Comparison of ENCODE assay signal across 8 cellular contexts in the genomic region with DNA sequence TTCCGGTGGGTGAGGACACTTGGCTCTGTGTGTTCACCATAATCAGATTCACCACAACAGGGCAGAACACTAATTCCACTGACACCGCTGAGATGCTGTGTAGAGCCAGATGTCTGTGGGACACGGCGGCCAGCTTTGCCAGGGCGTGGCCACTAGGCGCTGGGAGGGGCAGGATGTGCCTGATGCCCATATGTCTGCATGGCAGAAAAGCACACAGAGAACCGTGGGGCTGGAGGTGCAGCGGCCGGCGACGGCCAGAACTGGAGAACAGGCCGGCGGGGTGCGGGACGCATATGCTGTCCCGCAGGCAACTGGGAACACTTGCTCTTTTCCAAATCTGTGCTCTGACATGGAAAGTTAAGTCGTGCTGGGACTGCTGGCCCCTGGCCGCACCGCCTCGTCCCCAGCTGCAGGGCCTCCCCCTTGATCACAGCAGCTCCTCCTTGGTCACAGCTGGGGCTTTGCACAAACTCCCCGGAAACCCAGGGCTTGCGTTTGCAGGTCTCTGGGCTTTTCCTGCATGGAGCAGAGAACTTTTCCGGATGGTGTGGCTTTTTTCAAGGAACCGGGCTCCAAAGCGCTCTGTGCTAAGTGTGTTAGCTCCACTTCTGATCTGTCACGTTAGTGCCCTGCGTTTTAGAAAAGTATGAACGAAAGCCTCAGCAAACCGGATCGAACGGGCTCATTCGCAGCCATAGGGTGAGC. TPM values are rescaled to one million over a fixed set of nuclear protein-coding genes. Genes with fewer than 3 reads are reported as not detected.
DNase-seq lines count a peak whose midpoint lies in the region; ATAC-seq and TF ChIP-seq lines count a peak whose summit lies in the region.

No MANE protein-coding gene starts in this region.

- H3K27ac ChIP-seq in CD4-positive, alpha-beta memory T cell (ENCODE audit: low read depth, low read length) = peak overlapping the region; percentile 69
- peak overlapping the region in 1 of 2 donors; percentile 93 for H3K27ac ChIP-seq in left lung
- H3K27ac ChIP-seq in upper lobe of left lung = peak overlapping the region; percentile 72 to 83 (median 77)

- no peaks in the 10 kb centered on the region for H3K36me3 Mint-ChIP-seq in CD4-positive, alpha-beta memory T cell
- no peaks in the 10 kb centered on the region for H3K36me3 Mint-ChIP-seq in activated T-helper 1 cell treated with anti-CD3 and anti-CD28 coated beads, Interleukin-12 subunit alpha, Interleukin-12 subunit beta, Interleukin-2, Interleukin-4 antibody, amounts not matched to agents 30 ng/mL and 10 ng/mL and 1 ng/mL, durations not matched to agents 14 hours and 24 hours and 36 hours (ENCODE audit: low read depth)

- in situ Hi-C loops in HAP-1 (cut with MboI; ENCODE audit: low sequenced_read_pairs) = no loop called here

- H3K9me3 Mint-ChIP-seq in CD4-positive, alpha-beta memory T cell = no peaks in the 10 kb centered on the region
- H3K9me3 Mint-ChIP-seq in activated T-helper 1 cell treated with anti-CD3 and anti-CD28 coated beads, Interleukin-12 subunit alpha, Interleukin-12 subunit beta, Interleukin-2, Interleukin-4 antibody, amounts not matched to agents 30 ng/mL and 10 ng/mL and 1 ng/mL, durations not matched to agents 14 hours and 24 hours and 36 hours = no peaks in the 10 kb centered on the region

- intact Hi-C loops in CD4-positive, alpha-beta memory T cell (cut with micrococcal nuclease) = loop anchor here (1.0 kb wide), 5 partner anchors 23 to 97 kb away; partner anchors contain the start of gene SLCO4A1
- intact Hi-C loops in activated T-helper 1 cell treated with anti-CD3 and anti-CD28 coated beads, Interleukin-12 subunit alpha, Interleukin-12 subunit beta, Interleukin-2, Interleukin-4 antibody, amounts not matched to agents 30 ng/mL and 10 ng/mL and 1 ng/mL, durations not matched to agents 14 hours and 24 hours and 36 hours (cut with micrococcal nuclease) = loop anchor here (1.0 kb wide), 8 partner anchors 18 to 237 kb away; no protein-coding TSS in a partner anchor
- intact Hi-C loops in left lung (cut with DNase I) = no loop called here

- peak overlapping the region; percentile 30 to 63 for H3K4me3 ChIP-seq in CD4-positive, alpha-beta memory T cell (ENCODE audit: low read length in 2 of 2)
- H3K4me3 ChIP-seq in left lung = peak overlapping the region in 1 of 2 donors; percentile 18
- peak overlapping the region in 3 of 4 donors; percentile 4 to 26 (median 15) for H3K4me3 ChIP-seq in upper lobe of left lung
- no peak overlapping the region for H3K4me3 ChIP-seq in HAP-1

- peak; percentile 12 for ATAC-seq in GM21786 (IDR thresholded peaks at IDR 0.05; ENCODE audit: unreplicated experiment)
- ATAC-seq in left lung = peak; percentile 37
- peak in 1 of 2 donors; percentile 55 for ATAC-seq in upper lobe of left lung (ENCODE audit: low FRiP score in 2 of 2)

- TF ChIP-seq EP300 in upper lobe of left lung (IDR thresholded peaks at IDR 0.05) = no peak

- DNase-seq in CD4-positive, alpha-beta memory T cell = peak; percentile 39 to 65 (median 42)
- DNase-seq in NCI-H2171 (lab: John Stamatoyannopoulos, UW) = peak; percentile 48
- no peak for DNase-seq in activated T-helper 1 cell treated with anti-CD3 and anti-CD28 coated beads, Interleukin-12 subunit alpha, Interleukin-12 subunit beta, Interleukin-2, Interleukin-4 antibody, amounts not matched to agents 30 ng/mL and 10 ng/mL and 1 ng/mL, durations not matched to agents 14 hours and 24 hours and 36 hours (ENCODE audit: low spot score)
- DNase-seq in left lung = peak; percentile 40 to 90
- peak; percentile 43 to 87 for DNase-seq in upper lobe of left lung
- no peak for DNase-seq in HAP-1 (ENCODE audit: low spot score in 2 of 2)
- DNase-seq in mucosa of gallbladder (ENCODE audit: low spot score) = no peak

- POLR2A ChIA-PET in CD4-positive, alpha-beta memory T cell (lab: Charles Lee; ENCODE audit: partially characterized antibody) = interaction anchor here (0.7 to 3.4 kb wide), 21 partner anchors 10 to 214 kb away, joined by 3 to 86 read pairs (median 6); partner anchors contain the start of genes MRGBP, NTSR1, OGFR and SLCO4A1

- no peaks in the 10 kb centered on the region for H3K36me3 ChIP-seq in CD4-positive, alpha-beta memory T cell (ENCODE audit: insufficient read depth, low read length)
- no peaks in the 10 kb centered on the region for H3K36me3 ChIP-seq in left lung
- no peaks in the 10 kb centered on the region for H3K36me3 ChIP-seq in upper lobe of left lung
- H3K36me3 ChIP-seq in HAP-1 (replicated peaks) = no peaks in the 10 kb centered on the region

- H3K4me3 Mint-ChIP-seq in CD4-positive, alpha-beta memory T cell = peak overlapping the region; percentile 80 to 91 (median 88)
- peak overlapping the region; percentile 65 for H3K4me3 Mint-ChIP-seq in activated T-helper 1 cell treated with anti-CD3 and anti-CD28 coated beads, Interleukin-12 subunit alpha, Interleukin-12 subunit beta, Interleukin-2, Interleukin-4 antibody, amounts not matched to agents 30 ng/mL and 10 ng/mL and 1 ng/mL, durations not matched to agents 14 hours and 24 hours and 36 hours

- WGBS in upper lobe of left lung, 2 donors = 50 to 57% methylated on average over 19 to 30 of the region's 32 CpGs

- no peaks in the 10 kb centered on the region for H3K27me3 Mint-ChIP-seq in CD4-positive, alpha-beta memory T cell
- peaks cover 13% of the 10 kb centered on the region for H3K27me3 Mint-ChIP-seq in activated T-helper 1 cell treated with anti-CD3 and anti-CD28 coated beads, Interleukin-12 subunit alpha, Interleukin-12 subunit beta, Interleukin-2, Interleukin-4 antibody, amounts not matched to agents 30 ng/mL and 10 ng/mL and 1 ng/mL, durations not matched to agents 14 hours and 24 hours and 36 hours (ENCODE audit: insufficient read depth)

- H3K4me1 Mint-ChIP-seq in CD4-positive, alpha-beta memory T cell = peaks cover 14 to 50% (median 33%) of the 10 kb centered on the region in 4 donors
- peaks cover 31% of the 10 kb centered on the region for H3K4me1 Mint-ChIP-seq in activated T-helper 1 cell treated with anti-CD3 and anti-CD28 coated beads, Interleukin-12 subunit alpha, Interleukin-12 subunit beta, Interleukin-2, Interleukin-4 antibody, amounts not matched to agents 30 ng/mL and 10 ng/mL and 1 ng/mL, durations not matched to agents 14 hours and 24 hours and 36 hours (ENCODE audit: low read depth)

- peaks cover 48% of the 10 kb centered on the region for H3K4me1 ChIP-seq in CD4-positive, alpha-beta memory T cell (ENCODE audit: insufficient read depth, low read length)
- H3K4me1 ChIP-seq in left lung = peaks cover 0 to 49% of the 10 kb centered on the region in 2 donors
- H3K4me1 ChIP-seq in upper lobe of left lung = peaks cover 10 to 28% (median 20%) of the 10 kb centered on the region in 4 donors
- H3K4me1 ChIP-seq in HAP-1 = no peaks in the 10 kb centered on the region

- H3K27ac Mint-ChIP-seq in CD4-positive, alpha-beta memory T cell = peak overlapping the region; percentile 82 to 98 (median 93)
- H3K27ac Mint-ChIP-seq in activated T-helper 1 cell treated with anti-CD3 and anti-CD28 coated beads, Interleukin-12 subunit alpha, Interleukin-12 subunit beta, Interleukin-2, Interleukin-4 antibody, amounts not matched to agents 30 ng/mL and 10 ng/mL and 1 ng/mL, durations not matched to agents 14 hours and 24 hours and 36 hours = peak overlapping the region; percentile 80

- H3K9me3 ChIP-seq in CD4-positive, alpha-beta memory T cell (ENCODE audit: control insufficient read depth in 1 of 2, low read length in 2 of 2) = no peaks in the 10 kb centered on the region
- H3K9me3 ChIP-seq in left lung = no peaks in the 10 kb centered on the region
- no peaks in the 10 kb centered on the region for H3K9me3 ChIP-seq in upper lobe of left lung
- H3K9me3 ChIP-seq in HAP-1 = no peaks in the 10 kb centered on the region

- TF ChIP-seq POLR2A in upper lobe of left lung (IDR thresholded peaks at IDR 0.05) = no peak

- TF ChIP-seq CTCF in left lung (IDR thresholded peaks at IDR 0.05) = no peak
- peak in 2 of 6 experiments; percentile 10 to 32 for TF ChIP-seq CTCF in upper lobe of left lung (IDR thresholded peaks at IDR 0.05)

- no peaks in the 10 kb centered on the region for H3K27me3 ChIP-seq in CD4-positive, alpha-beta memory T cell (ENCODE audit: insufficient read depth, low read length)
- peaks cover 3 to 92% of the 10 kb centered on the region in 2 donors for H3K27me3 ChIP-seq in left lung
- peaks cover 0 to 4% (median 0%) of the 10 kb centered on the region in 4 donors for H3K27me3 ChIP-seq in upper lobe of left lung
- H3K27me3 ChIP-seq in HAP-1 (ENCODE audit: low read depth) = peaks cover 19% of the 10 kb centered on the region

- CTCF ChIA-PET in CD4-positive, alpha-beta memory T cell (lab: Charles Lee; ENCODE audit: partially characterized antibody) = interaction anchor here (1.5 to 2.3 kb wide), 2 partner anchors 10 to 54 kb away, joined by 3 to 6 read pairs; no protein-coding TSS in a partner anchor

RNA-seq across cellular contexts. Expression of gene NTSR1, which starts 31.1 kb away (rescaled TPM):
- under 1 TPM; 0.30 to 0.38 TPM for total RNA-seq in CD4-positive, alpha-beta memory T cell
- polyA plus RNA-seq in CD4-positive, alpha-beta memory T cell = not detected
- not detected in 2 replicates for total RNA-seq in activated T-helper 1 cell treated with anti-CD3 and anti-CD28 coated beads, Interleukin-12 subunit alpha, Interleukin-12 subunit beta, Interleukin-2, Interleukin-4 antibody, amounts not matched to agents 30 ng/mL and 10 ng/mL and 1 ng/mL, durations not matched to agents 14 hours and 24 hours and 36 hours
- total RNA-seq in left lung = 1 to 10 TPM in 1 of 2 donors, under 1 TPM in 1; 0.12 to 3.5 TPM
- total RNA-seq in upper lobe of left lung = 1 to 10 TPM in 1 of 6 donors, under 1 TPM in 4, not detected in 1; 0.20 to 1.4 (median 0.26) TPM
- 0.40 TPM for total RNA-seq in mucosa of gallbladder

RNA-seq across cellular contexts. Expression of gene MRGBP, which starts 56.5 kb away (rescaled TPM):
- total RNA-seq in CD4-positive, alpha-beta memory T cell = 10 to 100 TPM in 1 of 2 experiments, 1 to 10 TPM in 1; 9.7 to 11.0 TPM
- polyA plus RNA-seq in CD4-positive, alpha-beta memory T cell = 10 to 100 TPM in 1 of 2 donors, 1 to 10 TPM in 1; 6.8 to 10.9 TPM
- 17.8 and 19.5 TPM in 2 replicates for total RNA-seq in activated T-helper 1 cell treated with anti-CD3 and anti-CD28 coated beads, Interleukin-12 subunit alpha, Interleukin-12 subunit beta, Interleukin-2, Interleukin-4 antibody, amounts not matched to agents 30 ng/mL and 10 ng/mL and 1 ng/mL, durations not matched to agents 14 hours and 24 hours and 36 hours
- total RNA-seq in left lung (10 to 100 TPM in 1 of 2 donors, 1 to 10 TPM in 1; 6.1 to 10.1 TPM), upper lobe of left lung (10 to 100 TPM in 2 of 6 donors, 1 to 10 TPM in 4; 6.4 to 22.0 (median 8.5) TPM), mucosa of gallbladder (8.9 TPM)

Comparison
In these comparisons a context has a peak if more than half of its experiments do, and no peak if none do; other contexts are left out.
1. DNase-seq: peak in CD4-positive, alpha-beta memory T cell (5 of 5), NCI-H2171 (single experiment), left lung (2 of 2) and upper lobe of left lung (2 of 2); none in activated T-helper 1 cell treated with anti-CD3 and anti-CD28 coated beads, Interleukin-12 subunit alpha, Interleukin-12 subunit beta, Interleukin-2, Interleukin-4 antibody, amounts not matched to agents 30 ng/mL and 10 ng/mL and 1 ng/mL, durations not matched to agents 14 hours and 24 hours and 36 hours (single experiment), HAP-1 (0 of 2) and mucosa of gallbladder (single experiment).
2. intact Hi-C loops: an anchor here in CD4-positive, alpha-beta memory T cell (1.0 kb wide) and activated T-helper 1 cell treated with anti-CD3 and anti-CD28 coated beads, Interleukin-12 subunit alpha, Interleukin-12 subunit beta, Interleukin-2, Interleukin-4 antibody, amounts not matched to agents 30 ng/mL and 10 ng/mL and 1 ng/mL, durations not matched to agents 14 hours and 24 hours and 36 hours (1.0 kb wide); none called in left lung.